Comparison of ENCODE assay signal across 1 cellular context in genomic region chr4:107772269-107772668, GRCh38. TPM values are rescaled to one million over a fixed set of nuclear protein-coding genes. Genes with fewer than 3 reads are reported as not detected.
"Had no signal": no experiment of that assay in that cellular context is flagged by ENCODE, and none has a peak within 500 bp of the region (broad histone marks: within the 10 kb centered on the region; RNA-seq: fewer than 3 reads in every experiment).

No MANE protein-coding gene starts in this region.

RNA-seq across cellular contexts. Expression of gene SGMS2, which starts 52.5 kb away (rescaled TPM):
- total RNA-seq: activated naive CD8-positive, alpha-beta T cell treated with anti-CD3 and anti-CD28 coated beads, Interleukin-2, amount 10 ng/mL, durations not matched to agents 7 days and 5 days had no signal
